In the genomic region with DNA sequence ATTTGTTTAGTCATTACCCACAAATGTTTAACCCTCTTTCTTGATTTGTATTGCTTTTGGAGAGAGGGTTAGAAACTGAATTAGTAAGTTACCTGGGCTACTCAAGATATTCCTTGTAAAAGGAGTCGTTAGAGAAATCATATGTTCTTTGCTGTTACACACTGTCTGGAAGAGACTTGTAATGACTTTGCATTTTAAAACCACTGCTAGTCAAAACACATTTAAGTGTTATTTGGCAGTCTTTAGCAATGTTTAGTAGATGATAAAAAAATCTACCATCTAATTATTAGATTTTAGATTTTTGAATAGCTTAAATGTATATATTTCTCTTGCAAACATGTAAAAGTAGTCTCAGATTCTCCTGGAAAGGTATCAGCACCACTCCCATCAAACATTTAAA, we compare ENCODE assay signal across 16 cellular contexts.
"Had no signal": no experiment of that assay in that cellular context is flagged by ENCODE, and none has a peak within 500 bp of the region (broad histone marks: within the 10 kb centered on the region; RNA-seq: fewer than 3 reads in every experiment).

No MANE protein-coding gene starts in this region.

- H3K9me3 Mint-ChIP-seq: activated CD4-positive, alpha-beta memory T cell treated with anti-CD3 and anti-CD28 coated beads, Interleukin-2, amount 10 ng/mL, durations not matched to agents 7 days and 5 days; activated naive CD8-positive, alpha-beta T cell treated with anti-CD3 and anti-CD28 coated beads, Interleukin-2, amount 10 ng/mL, durations not matched to agents 7 days and 5 days; neural crest cell; stimulated activated memory B cell treated with anti-CD40 and anti-IgM and Interleukin-4, amounts not matched to agents 10 μg/mL and 1 μg/mL and 100 μg/mL, for 72 hours; T-cell had no signal

- H3K27ac Mint-ChIP-seq: activated CD4-positive, alpha-beta memory T cell treated with anti-CD3 and anti-CD28 coated beads, Interleukin-2, amount 10 ng/mL, durations not matched to agents 7 days and 5 days; activated CD4-positive, alpha-beta T cell treated with anti-CD3 and anti-CD28 coated beads for 36 hours; activated naive CD8-positive, alpha-beta T cell treated with anti-CD3 and anti-CD28 coated beads, Interleukin-2, amount 10 ng/mL, durations not matched to agents 7 days and 5 days; stimulated activated memory B cell treated with anti-CD40 and anti-IgM and Interleukin-4, amounts not matched to agents 10 μg/mL and 1 μg/mL and 100 μg/mL, for 72 hours; T-cell had no signal

- FAIRE-seq: endometrium, kidney had no signal

- H3K9me3 ChIP-seq: esophagus muscularis mucosa, spleen had no signal

- H3K27me3 ChIP-seq: esophagus muscularis mucosa, spleen had no signal

- ATAC-seq: activated CD4-positive, alpha-beta T cell treated with anti-CD3 and anti-CD28 coated beads for 36 hours; right cardiac atrium; stimulated activated memory B cell treated with anti-CD40 and anti-IgM and Interleukin-4, amounts not matched to agents 10 μg/mL and 1 μg/mL and 100 μg/mL, for 72 hours; T-cell had no signal

- H3K4me3 ChIP-seq: esophagus muscularis mucosa, spleen had no signal

- H3K27me3 Mint-ChIP-seq: activated CD4-positive, alpha-beta memory T cell treated with anti-CD3 and anti-CD28 coated beads, Interleukin-2, amount 10 ng/mL, durations not matched to agents 7 days and 5 days; activated CD4-positive, alpha-beta T cell treated with anti-CD3 and anti-CD28 coated beads for 36 hours; activated naive CD8-positive, alpha-beta T cell treated with anti-CD3 and anti-CD28 coated beads, Interleukin-2, amount 10 ng/mL, durations not matched to agents 7 days and 5 days; stimulated activated memory B cell treated with anti-CD40 and anti-IgM and Interleukin-4, amounts not matched to agents 10 μg/mL and 1 μg/mL and 100 μg/mL, for 72 hours; T-cell had no signal

- H3K36me3 ChIP-seq: esophagus muscularis mucosa, spleen, WERI-Rb-1 had no signal

- DNase-seq: activated CD4-positive, alpha-beta memory T cell treated with anti-CD3 and anti-CD28 coated beads, Interleukin-2, amount 10 ng/mL, durations not matched to agents 7 days and 5 days; activated CD4-positive, alpha-beta T cell treated with anti-CD3 and anti-CD28 coated beads for 36 hours; activated CD8-positive, alpha-beta memory T cell treated with anti-CD3 and anti-CD28 coated beads, Interleukin-2, amount 50 U/mL, for 48 hours; activated naive CD8-positive, alpha-beta T cell treated with anti-CD3 and anti-CD28 coated beads, Interleukin-2, amount 10 ng/mL, durations not matched to agents 7 days and 5 days; aorta; foreskin fibroblast; kidney; right cardiac atrium; spleen; stimulated activated CD4-positive, alpha-beta T cell treated with anti-CD3 and anti-CD28 coated beads, Interleukin-1b, Interleukin-23, amount 100 ng/mL, for 48 hours; T-cell; WERI-Rb-1 had no signal

- H3K27ac ChIP-seq: WERI-Rb-1 had no signal

- H3K4me3 Mint-ChIP-seq: activated CD4-positive, alpha-beta memory T cell treated with anti-CD3 and anti-CD28 coated beads, Interleukin-2, amount 10 ng/mL, durations not matched to agents 7 days and 5 days; activated CD4-positive, alpha-beta T cell treated with anti-CD3 and anti-CD28 coated beads for 36 hours; activated naive CD8-positive, alpha-beta T cell treated with anti-CD3 and anti-CD28 coated beads, Interleukin-2, amount 10 ng/mL, durations not matched to agents 7 days and 5 days; neural crest cell; stimulated activated memory B cell treated with anti-CD40 and anti-IgM and Interleukin-4, amounts not matched to agents 10 μg/mL and 1 μg/mL and 100 μg/mL, for 72 hours; T-cell had no signal
